In the genomic region with DNA sequence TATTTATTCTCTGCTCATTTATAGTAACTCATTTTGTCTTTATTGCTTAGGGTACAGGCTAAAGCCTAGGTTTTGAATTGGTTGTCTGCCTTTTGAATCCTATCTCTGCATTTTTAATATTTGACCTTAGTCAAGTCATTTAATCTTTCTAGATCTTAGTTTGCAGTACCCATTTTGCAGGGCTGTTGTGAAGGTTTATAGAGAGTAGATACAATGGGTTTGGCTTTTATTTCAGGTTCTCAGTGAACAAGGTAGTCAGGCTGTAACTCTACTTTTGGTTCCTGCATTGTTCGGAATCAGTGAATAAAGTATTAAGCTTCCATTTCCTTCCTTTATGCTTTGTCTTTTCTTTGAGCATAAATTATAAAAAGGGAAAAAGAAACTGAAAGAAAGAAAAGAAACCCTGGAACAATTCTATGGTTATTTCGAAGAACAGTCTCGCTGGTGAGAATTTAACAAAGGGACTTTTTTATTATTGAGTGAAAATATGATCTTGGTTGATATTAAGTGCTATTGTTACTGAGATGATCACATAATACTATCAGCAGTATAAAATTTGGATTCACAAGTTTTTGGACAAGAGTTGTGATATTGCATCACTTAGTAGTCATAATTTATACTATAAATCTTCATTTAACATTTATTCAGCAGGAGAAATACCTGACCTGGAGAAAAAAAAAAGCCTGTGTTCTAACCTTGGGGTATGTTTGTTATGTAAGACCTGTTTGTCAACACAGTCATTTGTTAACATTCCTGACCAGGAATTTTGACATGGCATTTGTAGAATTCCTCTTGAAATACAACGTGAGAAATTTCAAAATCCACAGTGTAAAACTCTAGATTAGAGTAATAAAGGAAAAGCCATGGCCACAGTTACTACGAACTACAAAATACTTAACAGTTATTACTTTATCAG, we compare ENCODE assay signal across 1 cellular context.
TF ChIP-seq lines count a peak whose summit lies in the region.

No MANE protein-coding gene starts in this region.

TF ChIP-seq in GM23338, 12 proteins besides CTCF, POLR2A, EP300 and RAD21 (continued from another document):
- TF ChIP-seq, protein P1, sequence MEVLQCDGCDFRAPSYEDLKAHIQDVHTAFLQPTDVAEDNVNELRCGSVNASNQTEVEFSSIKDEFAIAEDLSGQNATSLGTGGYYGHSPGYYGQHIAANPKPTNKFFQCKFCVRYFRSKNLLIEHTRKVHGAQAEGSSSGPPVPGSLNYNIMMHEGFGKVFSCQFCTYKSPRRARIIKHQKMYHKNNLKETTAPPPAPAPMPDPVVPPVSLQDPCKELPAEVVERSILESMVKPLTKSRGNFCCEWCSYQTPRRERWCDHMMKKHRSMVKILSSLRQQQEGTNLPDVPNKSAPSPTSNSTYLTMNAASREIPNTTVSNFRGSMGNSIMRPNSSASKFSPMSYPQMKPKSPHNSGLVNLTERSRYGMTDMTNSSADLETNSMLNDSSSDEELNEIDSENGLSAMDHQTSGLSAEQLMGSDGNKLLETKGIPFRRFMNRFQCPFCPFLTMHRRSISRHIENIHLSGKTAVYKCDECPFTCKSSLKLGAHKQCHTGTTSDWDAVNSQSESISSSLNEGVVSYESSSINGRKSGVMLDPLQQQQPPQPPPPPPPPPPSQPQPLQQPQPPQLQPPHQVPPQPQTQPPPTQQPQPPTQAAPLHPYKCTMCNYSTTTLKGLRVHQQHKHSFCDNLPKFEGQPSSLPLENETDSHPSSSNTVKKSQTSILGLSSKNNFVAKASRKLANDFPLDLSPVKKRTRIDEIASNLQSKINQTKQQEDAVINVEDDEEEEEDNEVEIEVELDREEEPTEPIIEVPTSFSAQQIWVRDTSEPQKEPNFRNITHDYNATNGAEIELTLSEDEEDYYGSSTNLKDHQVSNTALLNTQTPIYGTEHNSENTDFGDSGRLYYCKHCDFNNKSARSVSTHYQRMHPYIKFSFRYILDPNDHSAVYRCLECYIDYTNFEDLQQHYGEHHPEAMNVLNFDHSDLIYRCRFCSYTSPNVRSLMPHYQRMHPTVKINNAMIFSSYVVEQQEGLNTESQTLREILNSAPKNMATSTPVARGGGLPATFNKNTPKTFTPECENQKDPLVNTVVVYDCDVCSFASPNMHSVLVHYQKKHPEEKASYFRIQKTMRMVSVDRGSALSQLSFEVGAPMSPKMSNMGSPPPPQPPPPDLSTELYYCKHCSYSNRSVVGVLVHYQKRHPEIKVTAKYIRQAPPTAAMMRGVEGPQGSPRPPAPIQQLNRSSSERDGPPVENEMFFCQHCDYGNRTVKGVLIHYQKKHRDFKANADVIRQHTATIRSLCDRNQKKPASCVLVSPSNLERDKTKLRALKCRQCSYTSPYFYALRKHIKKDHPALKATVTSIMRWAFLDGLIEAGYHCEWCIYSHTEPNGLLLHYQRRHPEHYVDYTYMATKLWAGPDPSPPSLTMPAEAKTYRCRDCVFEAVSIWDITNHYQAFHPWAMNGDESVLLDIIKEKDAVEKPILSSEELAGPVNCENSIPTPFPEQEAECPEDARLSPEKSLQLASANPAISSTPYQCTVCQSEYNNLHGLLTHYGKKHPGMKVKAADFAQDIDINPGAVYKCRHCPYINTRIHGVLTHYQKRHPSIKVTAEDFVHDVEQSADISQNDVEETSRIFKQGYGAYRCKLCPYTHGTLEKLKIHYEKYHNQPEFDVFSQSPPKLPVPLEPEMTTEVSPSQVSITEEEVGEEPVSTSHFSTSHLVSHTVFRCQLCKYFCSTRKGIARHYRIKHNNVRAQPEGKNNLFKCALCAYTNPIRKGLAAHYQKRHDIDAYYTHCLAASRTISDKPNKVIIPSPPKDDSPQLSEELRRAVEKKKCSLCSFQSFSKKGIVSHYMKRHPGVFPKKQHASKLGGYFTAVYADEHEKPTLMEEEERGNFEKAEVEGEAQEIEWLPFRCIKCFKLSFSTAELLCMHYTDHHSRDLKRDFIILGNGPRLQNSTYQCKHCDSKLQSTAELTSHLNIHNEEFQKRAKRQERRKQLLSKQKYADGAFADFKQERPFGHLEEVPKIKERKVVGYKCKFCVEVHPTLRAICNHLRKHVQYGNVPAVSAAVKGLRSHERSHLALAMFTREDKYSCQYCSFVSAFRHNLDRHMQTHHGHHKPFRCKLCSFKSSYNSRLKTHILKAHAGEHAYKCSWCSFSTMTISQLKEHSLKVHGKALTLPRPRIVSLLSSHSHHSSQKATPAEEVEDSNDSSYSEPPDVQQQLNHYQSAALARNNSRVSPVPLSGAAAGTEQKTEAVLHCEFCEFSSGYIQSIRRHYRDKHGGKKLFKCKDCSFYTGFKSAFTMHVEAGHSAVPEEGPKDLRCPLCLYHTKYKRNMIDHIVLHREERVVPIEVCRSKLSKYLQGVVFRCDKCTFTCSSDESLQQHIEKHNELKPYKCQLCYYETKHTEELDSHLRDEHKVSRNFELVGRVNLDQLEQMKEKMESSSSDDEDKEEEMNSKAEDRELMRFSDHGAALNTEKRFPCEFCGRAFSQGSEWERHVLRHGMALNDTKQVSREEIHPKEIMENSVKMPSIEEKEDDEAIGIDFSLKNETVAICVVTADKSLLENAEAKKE (CRISPR knock-in tag; IDR thresholded peaks at IDR 0.05), result no peak
- TF ChIP-seq POLR2AphosphoS5 (IDR thresholded peaks at IDR 0.05; ENCODE audit: low read depth) (no peak), EZH2 (IDR thresholded peaks at IDR 0.05; ENCODE audit: low read depth, unreplicated experiment) (no peak), JUNB (IDR thresholded peaks at IDR 0.05; ENCODE audit: unreplicated experiment) (no peak)
- TF ChIP-seq, protein P2, sequence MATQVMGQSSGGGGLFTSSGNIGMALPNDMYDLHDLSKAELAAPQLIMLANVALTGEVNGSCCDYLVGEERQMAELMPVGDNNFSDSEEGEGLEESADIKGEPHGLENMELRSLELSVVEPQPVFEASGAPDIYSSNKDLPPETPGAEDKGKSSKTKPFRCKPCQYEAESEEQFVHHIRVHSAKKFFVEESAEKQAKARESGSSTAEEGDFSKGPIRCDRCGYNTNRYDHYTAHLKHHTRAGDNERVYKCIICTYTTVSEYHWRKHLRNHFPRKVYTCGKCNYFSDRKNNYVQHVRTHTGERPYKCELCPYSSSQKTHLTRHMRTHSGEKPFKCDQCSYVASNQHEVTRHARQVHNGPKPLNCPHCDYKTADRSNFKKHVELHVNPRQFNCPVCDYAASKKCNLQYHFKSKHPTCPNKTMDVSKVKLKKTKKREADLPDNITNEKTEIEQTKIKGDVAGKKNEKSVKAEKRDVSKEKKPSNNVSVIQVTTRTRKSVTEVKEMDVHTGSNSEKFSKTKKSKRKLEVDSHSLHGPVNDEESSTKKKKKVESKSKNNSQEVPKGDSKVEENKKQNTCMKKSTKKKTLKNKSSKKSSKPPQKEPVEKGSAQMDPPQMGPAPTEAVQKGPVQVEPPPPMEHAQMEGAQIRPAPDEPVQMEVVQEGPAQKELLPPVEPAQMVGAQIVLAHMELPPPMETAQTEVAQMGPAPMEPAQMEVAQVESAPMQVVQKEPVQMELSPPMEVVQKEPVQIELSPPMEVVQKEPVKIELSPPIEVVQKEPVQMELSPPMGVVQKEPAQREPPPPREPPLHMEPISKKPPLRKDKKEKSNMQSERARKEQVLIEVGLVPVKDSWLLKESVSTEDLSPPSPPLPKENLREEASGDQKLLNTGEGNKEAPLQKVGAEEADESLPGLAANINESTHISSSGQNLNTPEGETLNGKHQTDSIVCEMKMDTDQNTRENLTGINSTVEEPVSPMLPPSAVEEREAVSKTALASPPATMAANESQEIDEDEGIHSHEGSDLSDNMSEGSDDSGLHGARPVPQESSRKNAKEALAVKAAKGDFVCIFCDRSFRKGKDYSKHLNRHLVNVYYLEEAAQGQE (IDR thresholded peaks at IDR 0.05; ENCODE audit: unreplicated experiment), result no peak
